9 cellular contexts compared by ENCODE assay signal in the genomic region with DNA sequence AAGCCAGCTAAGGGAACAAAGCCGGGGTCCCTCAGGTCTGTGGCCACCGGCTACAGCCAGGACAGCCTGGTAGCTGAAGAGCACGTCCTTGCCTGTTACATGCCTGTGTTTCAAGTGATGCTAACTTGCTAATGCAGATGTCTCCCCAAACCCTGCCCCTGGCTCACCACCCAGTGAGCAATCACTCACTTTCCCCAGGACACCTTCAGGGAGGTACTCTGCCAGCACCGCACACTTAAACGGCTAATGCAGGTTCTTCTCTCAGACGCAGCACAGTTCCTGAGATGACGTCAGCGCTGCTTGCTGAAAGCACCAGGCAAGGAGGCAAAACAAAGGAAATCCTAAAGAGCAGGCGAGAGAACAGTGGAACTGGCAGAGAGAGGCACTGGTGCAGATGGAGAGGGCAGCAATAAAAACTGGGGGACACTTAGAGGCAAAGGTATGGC. TPM values are rescaled to one million over a fixed set of nuclear protein-coding genes. Genes with fewer than 3 reads are reported as not detected.
DNase-seq lines count a peak whose midpoint lies in the region; ATAC-seq and TF ChIP-seq lines count a peak whose summit lies in the region.
"Not testable (repeated sequence)": the region's sequence is repeated elsewhere in the genome, so short reads cannot be mapped to it uniquely, and the experiment has no call there.
"Had no signal": no experiment of that assay in that cellular context is flagged by ENCODE, and none has a peak within 500 bp of the region (broad histone marks: within the 10 kb centered on the region; RNA-seq: fewer than 3 reads in every experiment).

No MANE protein-coding gene starts in this region.

- WGBS in testis, 2 donors, result 49 to 84% methylated on average over 9 of the region's 9 CpGs

- ATAC-seq in foreskin keratinocyte, result not testable (repeated sequence)

- intact Hi-C loops in activated CD4-positive, alpha-beta T cell treated with anti-CD3 and anti-CD28 coated beads, Interleukin-2, amount 10 ng/mL, durations not matched to agents 24 days and 14 days (cut with micrococcal nuclease); MCF 10A (cut with micrococcal nuclease); testis (cut with DNase I; ENCODE audit: low total_unique reads): not testable (repeated sequence)

- H3K36me3 Mint-ChIP-seq in activated CD4-positive, alpha-beta T cell treated with anti-CD3 and anti-CD28 coated beads, Interleukin-2, amount 10 ng/mL, durations not matched to agents 24 days and 14 days (ENCODE audit: low read depth); MCF 10A (ENCODE audit: insufficient read depth, unreplicated experiment): not testable (repeated sequence)

- peaks cover 16% of the 10 kb centered on the region for H3K27me3 Mint-ChIP-seq in activated CD4-positive, alpha-beta T cell treated with anti-CD3 and anti-CD28 coated beads, Interleukin-2, amount 10 ng/mL, durations not matched to agents 24 days and 14 days
- H3K27me3 Mint-ChIP-seq in MCF 10A (ENCODE audit: insufficient read depth, unreplicated experiment), result not testable (repeated sequence)

- not testable (repeated sequence) for H3K4me1 Mint-ChIP-seq in activated CD4-positive, alpha-beta T cell treated with anti-CD3 and anti-CD28 coated beads, Interleukin-2, amount 10 ng/mL, durations not matched to agents 24 days and 14 days
- H3K4me1 Mint-ChIP-seq in MCF 10A (ENCODE audit: insufficient read depth, unreplicated experiment), result peaks cover 27% of the 10 kb centered on the region

- DNase-seq in DMS79 (lab: John Stamatoyannopoulos, UW), result peak; percentile 90
- peak; percentile 55 for DNase-seq in NCI-H2227 treated with DMSO at 0.1 percent for 48 hours (lab: John Stamatoyannopoulos, UW)
- peak; percentile 72 for DNase-seq in activated CD4-positive, alpha-beta T cell treated with anti-CD3 and anti-CD28 coated beads, Interleukin-2, amount 10 ng/mL, durations not matched to agents 24 days and 14 days
- peak; percentile 32 for DNase-seq in MCF 10A (ENCODE audit: unreplicated experiment)
- DNase-seq in foreskin keratinocyte, result peak; percentile 35 to 77
- DNase-seq in left kidney (ENCODE audit: low read depth, low spot score), result peak; percentile 81
- DNase-seq in occipital lobe (lab: John Stamatoyannopoulos, UW), result peak; percentile 32
- DNase-seq in testis, result peak; percentile 74

- H3K9me3 ChIP-seq in testis, result not testable (repeated sequence)

- not testable (repeated sequence) for TF ChIP-seq CTCF in MCF 10A (IDR thresholded peaks at IDR 0.05; ENCODE audit: unreplicated experiment); foreskin keratinocyte (conservative IDR thresholded peaks at IDR 0.05); testis (IDR thresholded peaks at IDR 0.05)

- not testable (repeated sequence) for H3K4me3 ChIP-seq in testis

- H3K4me3 Mint-ChIP-seq in activated CD4-positive, alpha-beta T cell treated with anti-CD3 and anti-CD28 coated beads, Interleukin-2, amount 10 ng/mL, durations not matched to agents 24 days and 14 days, result peak overlapping the region; percentile 17
- not testable (repeated sequence) for H3K4me3 Mint-ChIP-seq in MCF 10A (ENCODE audit: unreplicated experiment)

- H3K27ac Mint-ChIP-seq in activated CD4-positive, alpha-beta T cell treated with anti-CD3 and anti-CD28 coated beads, Interleukin-2, amount 10 ng/mL, durations not matched to agents 24 days and 14 days, result not testable (repeated sequence)
- H3K27ac Mint-ChIP-seq in MCF 10A (ENCODE audit: low read depth, unreplicated experiment), result peak overlapping the region; percentile 32

- not testable (repeated sequence) for H3K27me3 ChIP-seq in foreskin keratinocyte, testis

- POLR2A ChIA-PET in MCF 10A (lab: Yijun Ruan, JAX), result not testable (repeated sequence)

- H3K4me1 ChIP-seq in foreskin keratinocyte (peaks cover 11% of the 10 kb centered on the region), testis (peaks cover 11% of the 10 kb centered on the region)

- CTCF ChIA-PET in MCF 10A (lab: Yijun Ruan, JAX), result not testable (repeated sequence)

- H3K27ac ChIP-seq in foreskin keratinocyte, result peak overlapping the region; percentile 45
- peak overlapping the region in 1 of 2 donors; percentile 59 for H3K27ac ChIP-seq in testis

- not testable (repeated sequence) for TF ChIP-seq POLR2A in testis (IDR thresholded peaks at IDR 0.05)

- H3K9me3 Mint-ChIP-seq in activated CD4-positive, alpha-beta T cell treated with anti-CD3 and anti-CD28 coated beads, Interleukin-2, amount 10 ng/mL, durations not matched to agents 24 days and 14 days; MCF 10A (ENCODE audit: unreplicated experiment): not testable (repeated sequence)

- not testable (repeated sequence) for BruUV-seq in MCF 10A (replicated peaks; lab: Mats Ljungman, UMichigan)

- not testable (repeated sequence) for H3K36me3 ChIP-seq in testis (ENCODE audit: low read depth, missing control alignments)

RNA-seq across cellular contexts. Expression of a gene that starts 20.8 kb away (rescaled TPM):
- total RNA-seq in activated CD4-positive, alpha-beta T cell treated with anti-CD3 and anti-CD28 coated beads, Interleukin-2, amount 10 ng/mL, durations not matched to agents 24 days and 14 days, result 2.1 and 2.2 TPM in 2 replicates
- 3.5 and 4.6 TPM in 2 replicates for total RNA-seq in MCF 10A (2022)
- 30.3 and 31.3 TPM in 2 replicates for total RNA-seq in foreskin keratinocyte
- polyA plus RNA-seq in foreskin keratinocyte, result 7.6 and 9.5 TPM in 2 replicates
- total RNA-seq in occipital lobe, result 115 TPM
- 10 to 100 TPM; 15.4 to 27.2 TPM for total RNA-seq in testis
- 12.6 TPM for polyA plus RNA-seq in testis (ENCODE audit: insufficient read depth, low read depth, low replicate concordance)
- polyA plus RNA-seq: immature natural killer cell had no signal

Comparison
In these comparisons a context has a peak if more than half of its experiments do, and no peak if none do; other contexts are left out.
1. DNase-seq: peak in every context shown above with its lines; median percentile 90 in DMS79; 81 in left kidney; 74 in testis; 72 in activated CD4-positive, alpha-beta T cell treated with anti-CD3 and anti-CD28 coated beads, Interleukin-2, amount 10 ng/mL, durations not matched to agents 24 days and 14 days; 56 in foreskin keratinocyte; 55 in NCI-H2227 treated with DMSO at 0.1 percent for 48 hours; 32 in MCF 10A; 32 in occipital lobe.